ENCODE assay signal across 14 cellular contexts in the genomic region with DNA sequence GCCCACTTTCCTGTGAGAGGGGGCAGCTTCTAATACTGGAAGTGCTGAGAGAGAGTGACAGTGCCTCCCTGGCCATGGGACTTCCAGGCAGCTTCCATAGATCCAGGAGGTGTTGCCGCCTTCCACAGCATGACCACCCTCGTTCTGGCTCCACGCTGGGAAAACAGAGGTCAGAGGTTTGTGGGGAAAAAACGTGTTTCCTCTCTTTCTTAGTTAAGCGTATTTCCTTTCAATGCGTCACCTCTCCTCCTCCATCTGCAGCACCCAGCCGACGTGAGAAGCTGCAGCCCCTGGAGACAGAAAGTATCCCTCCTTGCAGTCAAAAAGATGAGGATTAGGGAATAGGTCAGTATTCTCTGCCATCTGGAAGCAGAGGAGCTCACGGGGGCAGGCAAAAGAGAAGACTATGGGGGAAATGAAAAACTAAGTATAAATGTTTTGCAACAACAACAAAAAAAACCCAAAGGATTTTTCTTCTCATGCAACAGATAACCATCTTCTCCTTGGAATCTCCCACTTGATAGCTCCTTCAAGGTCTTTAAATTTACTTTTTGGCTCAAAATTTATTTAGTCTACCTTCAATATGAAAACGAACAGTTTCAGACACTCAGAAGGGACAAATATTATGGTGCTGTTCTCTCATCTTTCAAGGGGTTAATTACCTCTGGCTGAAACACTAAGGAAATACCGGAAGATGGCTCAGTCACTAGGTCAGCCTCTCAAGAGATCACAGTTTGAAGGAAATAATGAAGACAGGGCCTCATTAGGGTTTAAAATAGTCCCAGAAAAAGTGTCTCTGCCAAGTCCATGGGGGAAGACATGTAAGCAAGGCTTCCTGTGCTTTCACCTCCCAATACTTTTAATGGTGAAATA. TPM values are rescaled to one million over a fixed set of nuclear protein-coding genes. Genes with fewer than 3 reads are reported as not detected.
DNase-seq lines count a peak whose midpoint lies in the region; ATAC-seq and TF ChIP-seq lines count a peak whose summit lies in the region.
"Had no signal": no experiment of that assay in that cellular context is flagged by ENCODE, and none has a peak within 500 bp of the region (broad histone marks: within the 10 kb centered on the region; RNA-seq: fewer than 3 reads in every experiment).

No MANE protein-coding gene starts in this region.

- H3K36me3 ChIP-seq in heart left ventricle: peaks cover 0 to 49% (median 42%) of the 10 kb centered on the region in 9 donors
- no peaks in the 10 kb centered on the region for H3K36me3 ChIP-seq in uterus
- no peaks in the 10 kb centered on the region for H3K36me3 ChIP-seq in mucosa of descending colon (ENCODE audit: low read depth)

- H3K4me1 ChIP-seq in heart left ventricle (peaks cover 5 to 50% (median 36%) of the 10 kb centered on the region in 12 donors), uterus (peaks cover 4 to 10% of the 10 kb centered on the region in 2 donors), mucosa of descending colon (ENCODE audit: low read depth) (no peaks in the 10 kb centered on the region)

- 38 to 60% (median 49%) methylated on average over 11 of the region's 11 CpGs for WGBS in heart left ventricle, 4 donors

- no peak overlapping the region for H3K4me3 ChIP-seq in heart left ventricle
- no peak overlapping the region for H3K4me3 ChIP-seq in uterus
- H3K4me3 ChIP-seq in mucosa of descending colon: no peak overlapping the region
- H3K4me3 ChIP-seq: tibial artery had no signal

- TF ChIP-seq POLR2A in heart left ventricle (IDR thresholded peaks at IDR 0.05) (no peak), uterus (IDR thresholded peaks at IDR 0.05) (no peak)

- intact Hi-C loops in heart left ventricle (cut with DNase I) (loop anchor here in 5 of 10 donors (5.0 kb wide), 2 partner anchors 38 to 43 kb away; partner anchors contain the start of gene MTMR12 (in 4 of the 5)), Right ventricle myocardium superior (cut with DNase I) (no loop called here), uterus (cut with DNase I; ENCODE audit: low total_unique reads) (no loop called here), mucosa of descending colon (cut with DNase I, micrococcal nuclease) (no loop called here)

- no peak for TF ChIP-seq CTCF in heart left ventricle (IDR thresholded peaks at IDR 0.05)
- no peak for TF ChIP-seq CTCF in uterus (IDR thresholded peaks at IDR 0.05)
- no peak for TF ChIP-seq CTCF in mucosa of descending colon (IDR thresholded peaks at IDR 0.05)

- H3K27ac ChIP-seq in heart left ventricle (peak overlapping the region in 11 of 12 donors; percentile 20 to 76 (median 53)), uterus (peak overlapping the region; percentile 40 to 79)
- H3K27ac ChIP-seq: tibial artery had no signal

- DNase-seq in heart left ventricle (peak in 2 of 5 donors; percentile 43 to 52), Right ventricle myocardium superior (no peak), dermis blood vessel endothelial cell (peak; percentile 97), lung microvascular endothelial cell (ENCODE audit: low read depth in 2 of 2) (peak; percentile 95 to 96), uterus (peak in 1 of 2 donors; percentile 33), mucosa of descending colon (no peak)
- DNase-seq in activated CD4-positive, alpha-beta T cell treated with anti-CD3 and anti-CD28 coated beads, Interleukin-2, amount 50 U/mL, for 48 hours: no peak
- DNase-seq: ACHN; activated naive CD8-positive, alpha-beta T cell treated with anti-CD3 and anti-CD28 coated beads, Interleukin-2, amount 50 U/mL, for 24 hours; NCI-H2081; SHP77 treated with DMSO at 0.1 percent for 48 hours; stimulated activated CD4-positive, alpha-beta T cell treated with anti-CD3 and anti-CD28 coated beads, Interleukin-4, amount 100 ng/mL, for 1 hour; tibial artery had no signal

- no peaks in the 10 kb centered on the region for H3K27me3 ChIP-seq in heart left ventricle
- H3K27me3 ChIP-seq in uterus: no peaks in the 10 kb centered on the region
- H3K27me3 ChIP-seq: tibial artery had no signal

- peak in 2 of 4 donors; percentile 47 to 81 for ATAC-seq in heart left ventricle
- ATAC-seq in Right ventricle myocardium superior (ENCODE audit: poor library complexity): no peak
- ATAC-seq in mucosa of descending colon: no peak
- ATAC-seq in HG03175 (IDR thresholded peaks at IDR 0.05; ENCODE audit: unreplicated experiment): no peak
- ATAC-seq: activated naive CD8-positive, alpha-beta T cell treated with anti-CD3 and anti-CD28 coated beads, Interleukin-2, amount 50 U/mL, for 24 hours had no signal

- H3K9me3 ChIP-seq in heart left ventricle: no peaks in the 10 kb centered on the region
- no peaks in the 10 kb centered on the region for H3K9me3 ChIP-seq in uterus
- no peaks in the 10 kb centered on the region for H3K9me3 ChIP-seq in mucosa of descending colon
- H3K9me3 ChIP-seq: tibial artery had no signal

RNA-seq across cellular contexts. Expression of gene MTMR12, which starts 38.0 kb away (rescaled TPM):
- 10 to 100 TPM; 13.3 to 28.7 (median 21.3) TPM for total RNA-seq in heart left ventricle
- 10 to 100 TPM in 1 of 2 donors, 1 to 10 TPM in 1; 3.4 to 12.0 TPM for polyA plus RNA-seq in heart left ventricle
- 14.6 TPM for total RNA-seq in Right ventricle myocardium superior
- 45.6 and 55.3 TPM in 2 replicates for total RNA-seq in dermis blood vessel endothelial cell
- 19.4 and 26.8 TPM in 2 replicates for total RNA-seq in lung microvascular endothelial cell
- 10 to 100 TPM; 37.6 to 96.6 (median 54.6) TPM for total RNA-seq in uterus
- 10 to 100 TPM; 19.3 to 43.8 (median 20.7) TPM for total RNA-seq in mucosa of descending colon

Comparison
In these comparisons a context has a peak if more than half of its experiments do, and no peak if none do; other contexts are left out.
1. DNase-seq: peak in dermis blood vessel endothelial cell (single experiment) and lung microvascular endothelial cell (2 of 2); none in Right ventricle myocardium superior (single experiment), mucosa of descending colon (0 of 3) and activated CD4-positive, alpha-beta T cell treated with anti-CD3 and anti-CD28 coated beads, Interleukin-2, amount 50 U/mL, for 48 hours (0 of 2).